ENCODE assay signal across 27 cellular contexts in the genomic region with DNA sequence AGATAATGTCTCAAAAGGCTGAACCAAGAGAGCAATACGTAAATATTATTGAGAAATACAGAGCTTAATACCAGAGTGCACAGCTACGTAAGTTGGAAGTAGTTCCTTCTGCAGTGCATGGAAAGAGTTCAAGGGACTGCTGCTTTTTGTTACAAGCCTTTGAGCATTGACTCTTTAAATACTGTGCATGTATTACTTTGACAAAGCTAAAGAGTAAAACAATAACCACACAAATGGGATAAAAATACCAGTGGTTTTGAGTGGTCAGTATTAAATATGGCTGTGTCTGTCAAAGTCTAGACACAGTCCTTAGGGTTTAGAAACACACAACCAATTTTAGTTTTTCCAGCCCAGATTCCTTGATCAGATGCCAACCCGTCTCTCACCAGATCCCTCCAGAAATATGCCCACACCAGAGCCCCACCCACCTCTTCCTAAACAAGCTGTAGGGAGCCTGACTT.
A peak's percentile ranks its signal among the peaks of the same experiment; 100 is the strongest.
DNase-seq lines count a peak whose midpoint lies in the region; ATAC-seq, FAIRE-seq and TF ChIP-seq lines count a peak whose summit lies in the region.
"Had no signal": no experiment of that assay in that cellular context is flagged by ENCODE, and none has a peak within 500 bp of the region (broad histone marks: within the 10 kb centered on the region; RNA-seq: fewer than 3 reads in every experiment).

No MANE protein-coding gene starts in this region.

- no peak for TF ChIP-seq EP300 in K562 (IDR thresholded peaks at IDR 0.05; ENCODE audit: low read length)

- peaks cover 2 to 5% of the 10 kb centered on the region in 2 donors for H3K9me3 Mint-ChIP-seq in activated T-cell treated with anti-CD3 and anti-CD28 coated beads, Interleukin-2, amount 50 U/mL, for 72 hours
- H3K9me3 Mint-ChIP-seq: activated naive CD8-positive, alpha-beta T cell treated with anti-CD3 and anti-CD28 coated beads, Interleukin-2, amount 50 U/mL, for 24 hours had no signal

- no peak overlapping the region for H3K4me3 Mint-ChIP-seq in activated T-cell treated with anti-CD3 and anti-CD28 coated beads, Interleukin-2, amount 50 U/mL, for 72 hours
- H3K4me3 Mint-ChIP-seq: activated naive CD8-positive, alpha-beta T cell treated with anti-CD3 and anti-CD28 coated beads, Interleukin-2, amount 50 U/mL, for 24 hours had no signal

- ATAC-seq in right cardiac atrium (peak; percentile 36 to 48), K562 (no peak), HG03520 (IDR thresholded peaks at IDR 0.05; ENCODE audit: unreplicated experiment) (no peak)
- no peak for ATAC-seq in activated T-cell treated with anti-CD3 and anti-CD28 coated beads, Interleukin-2, amount 50 U/mL, for 72 hours (replicated peaks in 1 of 2)
- ATAC-seq: activated naive CD8-positive, alpha-beta T cell treated with anti-CD3 and anti-CD28 coated beads, Interleukin-2, amount 50 U/mL, for 24 hours; gastrocnemius medialis; upper lobe of right lung had no signal

- TF ChIP-seq POLR2A in K562 (conservative IDR thresholded peaks at IDR 0.05) = no peak

- POLR2A ChIA-PET in K562 (lab: Yijun Ruan, JAX) = interaction anchor here (0.6 to 1.9 kb wide), 5 partner anchors 9 to 687 kb away, joined by 3 to 6 read pairs (median 3); a partner anchor contains a TSS

- no peaks in the 10 kb centered on the region for H3K27me3 ChIP-seq in right cardiac atrium (ENCODE audit: control insufficient read depth, insufficient read depth)
- H3K27me3 ChIP-seq in K562 (ENCODE audit: control insufficient read depth in 2 of 2, insufficient read depth in 2 of 2, low read length in 2 of 2) = no peaks in the 10 kb centered on the region
- H3K27me3 ChIP-seq in osteoblast (ENCODE audit: insufficient read depth, low read length) = no peaks in the 10 kb centered on the region
- H3K27me3 ChIP-seq: cardiac muscle cell, gastrocnemius medialis, neutrophil, stomach, upper lobe of right lung had no signal

- no peak for TF ChIP-seq RAD21 in K562 (CRISPR knock-in tag; conservative IDR thresholded peaks at IDR 0.05 in 1 of 2, IDR thresholded peaks at IDR 0.05 in 1 of 2)

- no peak for DNase-seq in right cardiac atrium
- DNase-seq in cardiac septum (ENCODE audit: low spot score) = no peak
- no peak for DNase-seq in K562 (ENCODE audit: extremely low read depth in 1 of 4, low spot score in 3 of 4)
- DNase-seq in osteoblast (ENCODE audit: insufficient read length, low spot score, missing footprints) = no peak
- DNase-seq in activated T-cell treated with anti-CD3 and anti-CD28 coated beads, Interleukin-2, amount 50 U/mL, for 72 hours = no peak
- DNase-seq in NCI-H1105 (lab: John Stamatoyannopoulos, UW) = no peak
- DNase-seq in stimulated activated CD4-positive, alpha-beta T cell treated with anti-CD3 and anti-CD28 coated beads, Interleukin-1b, Interleukin-23, amount 100 ng/mL, for 48 hours = no peak
- DNase-seq: activated CD4-positive, alpha-beta T cell treated with anti-CD3 and anti-CD28 coated beads, Interleukin-2, amount 50 U/mL, for 1 hour; activated CD8-positive, alpha-beta memory T cell treated with anti-CD3 and anti-CD28 coated beads, Interleukin-2, amount 50 U/mL, for 4 hours; activated naive CD8-positive, alpha-beta T cell treated with anti-CD3 and anti-CD28 coated beads, Interleukin-2, amount 50 U/mL, for 24 hours; C1 segment of cervical spinal cord; Calu3; dermis blood vessel endothelial cell; gastrocnemius medialis; islet precursor cell; NCI-H1417; NCI-H2107; NCI-H510A treated with DMSO at 0.1 percent for 48 hours; stomach; upper lobe of right lung had no signal

- in situ Hi-C loops in K562 (cut with MboI) = no loop called here

- H3K9me3 ChIP-seq in right cardiac atrium (ENCODE audit: control insufficient read depth, low read length) (no peaks in the 10 kb centered on the region), K562 (replicated peaks; ENCODE audit: control insufficient read depth, insufficient read depth, low read depth, low read length) (0 out of 2 replicates have a peak, but pooled peaks cover 2% of the 10 kb centered on the region), osteoblast (ENCODE audit: low read depth, low read length) (no peaks in the 10 kb centered on the region)
- H3K9me3 ChIP-seq: gastrocnemius medialis, neutrophil, stomach, upper lobe of right lung had no signal

- H3K9ac ChIP-seq in K562 (ENCODE audit: insufficient read depth in 1 of 2, low read depth in 2 of 2, low read length in 2 of 2) = no peak overlapping the region

- no peak overlapping the region for H3K27ac ChIP-seq in right cardiac atrium (ENCODE audit: low read length)
- no peak overlapping the region for H3K27ac ChIP-seq in K562 (ENCODE audit: extremely low read depth, low read depth, low read length)
- H3K27ac ChIP-seq in osteoblast (ENCODE audit: low read depth, low read length) = peak overlapping the region; percentile 40
- H3K27ac ChIP-seq: cardiac muscle cell, gastrocnemius medialis, neutrophil, upper lobe of right lung had no signal

- peaks cover 1 to 3% of the 10 kb centered on the region in 2 donors for H3K36me3 Mint-ChIP-seq in activated T-cell treated with anti-CD3 and anti-CD28 coated beads, Interleukin-2, amount 50 U/mL, for 72 hours (ENCODE audit: insufficient read depth in 2 of 2)

- H3K36me3 ChIP-seq in K562 (ENCODE audit: control insufficient read depth, insufficient read depth, low read length) = no peaks in the 10 kb centered on the region
- no peaks in the 10 kb centered on the region for H3K36me3 ChIP-seq in osteoblast (ENCODE audit: insufficient read depth, low read length)
- H3K36me3 ChIP-seq: cardiac muscle cell, gastrocnemius medialis, neutrophil, stomach, upper lobe of right lung had no signal

- H2AFZ ChIP-seq in K562 (ENCODE audit: low read depth, low read length) = 0 out of 2 replicates have a peak overlapping the region, but pooled peaks have one; percentile 43
- peak overlapping the region; percentile 36 for H2AFZ ChIP-seq in osteoblast (ENCODE audit: low read length)

- H3K79me2 ChIP-seq in K562 (ENCODE audit: control insufficient read depth, insufficient read depth, low read length) (no peaks in the 10 kb centered on the region), osteoblast (ENCODE audit: insufficient read depth, low read length) (no peaks in the 10 kb centered on the region)

- CTCF ChIA-PET in K562 (lab: Yijun Ruan, JAX; ENCODE audit: low intra/inter-chr PET ratio) = no interaction called here

- BruUV-seq in K562 (replicated peaks; lab: Mats Ljungman, UMichigan) = no TSS peak

- H3K27me3 Mint-ChIP-seq in activated T-cell treated with anti-CD3 and anti-CD28 coated beads, Interleukin-2, amount 50 U/mL, for 72 hours (ENCODE audit: low read depth) = peaks cover 12% of the 10 kb centered on the region
- H3K27me3 Mint-ChIP-seq: activated naive CD8-positive, alpha-beta T cell treated with anti-CD3 and anti-CD28 coated beads, Interleukin-2, amount 50 U/mL, for 24 hours had no signal

- intact Hi-C loops in right cardiac atrium (cut with DNase I) (no loop called here), cardiac septum (cut with DNase I) (no loop called here), K562 (cut with micrococcal nuclease) (no loop called here)

- no peaks in the 10 kb centered on the region for H3K9me1 ChIP-seq in K562 (ENCODE audit: control insufficient read depth, insufficient read depth, low read length)

- no peak overlapping the region for H3K4me3 ChIP-seq in right cardiac atrium (ENCODE audit: low read length)
- H3K4me3 ChIP-seq in K562 = no peak overlapping the region
- H3K4me3 ChIP-seq in osteoblast (ENCODE audit: insufficient read depth, low read length) = no peak overlapping the region
- H3K4me3 ChIP-seq: cardiac muscle cell, gastrocnemius medialis, lung, stomach, upper lobe of right lung had no signal

- H3K4me1 ChIP-seq in right cardiac atrium (ENCODE audit: control insufficient read depth, insufficient read depth, low read length) (no peaks in the 10 kb centered on the region), K562 (replicated peaks in 1 of 2; ENCODE audit: control insufficient read depth in 2 of 2, insufficient read depth in 2 of 2, low read length in 2 of 2) (peaks cover 0 to 33% of the 10 kb centered on the region in 2 experiments; a peak in 3 of 5 replicates), osteoblast (ENCODE audit: insufficient read depth, low read length) (peaks cover 39% of the 10 kb centered on the region)
- H3K4me1 ChIP-seq: gastrocnemius medialis, upper lobe of right lung had no signal

- H4K20me1 ChIP-seq in K562 (replicated peaks; ENCODE audit: control insufficient read depth, insufficient read depth, low read length) (no peaks in the 10 kb centered on the region), osteoblast (ENCODE audit: insufficient read depth, low read length) (no peaks in the 10 kb centered on the region)

- H3K4me2 ChIP-seq in K562 (ENCODE audit: insufficient read depth, low read length) (no peak overlapping the region), osteoblast (ENCODE audit: insufficient read depth, low read length) (no peak overlapping the region)

- TF ChIP-seq CTCF in K562 (IDR thresholded peaks at IDR 0.05 in 2 of 3, conservative IDR thresholded peaks at IDR 0.05 in 1 of 3; ENCODE audit: insufficient read depth in 2 of 3, low read depth in 1 of 3, low read length in 3 of 3) (no peak), osteoblast (IDR thresholded peaks at IDR 0.05; ENCODE audit: extremely low read depth, low read depth, low read length) (no peak)

- no peaks in the 10 kb centered on the region for H3K4me1 Mint-ChIP-seq in activated T-cell treated with anti-CD3 and anti-CD28 coated beads, Interleukin-2, amount 50 U/mL, for 72 hours (ENCODE audit: low read depth)
- H3K4me1 Mint-ChIP-seq: activated naive CD8-positive, alpha-beta T cell treated with anti-CD3 and anti-CD28 coated beads, Interleukin-2, amount 50 U/mL, for 24 hours had no signal

- no peak overlapping the region for H3K27ac Mint-ChIP-seq in activated T-cell treated with anti-CD3 and anti-CD28 coated beads, Interleukin-2, amount 50 U/mL, for 72 hours
- H3K27ac Mint-ChIP-seq: activated naive CD8-positive, alpha-beta T cell treated with anti-CD3 and anti-CD28 coated beads, Interleukin-2, amount 50 U/mL, for 24 hours had no signal

- 56% methylated on average over 3 of the region's 3 CpGs for WGBS in right cardiac atrium
- 67% methylated on average over 3 of the region's 3 CpGs for WGBS in K562 (ENCODE audit: insufficient coverage, low coverage, missing lambda C conversion rate)

- FAIRE-seq in K562 (lab: Jason Lieb, UNC) = no peak
- FAIRE-seq: A204.1, endothelial cell of umbilical vein, RCC 7860 had no signal

TF ChIP-seq in K562, 482 proteins besides CTCF, POLR2A, EP300 and RAD21 (continues in another document):
- TF ChIP-seq OTX1 (CRISPR knock-in tag; IDR thresholded peaks at IDR 0.05) = no peak

Comparison
In these comparisons a context has a peak if more than half of its experiments do, and no peak if none do; other contexts are left out.
1. ATAC-seq: peak in right cardiac atrium (2 of 2); none in K562 (single experiment), activated T-cell treated with anti-CD3 and anti-CD28 coated beads, Interleukin-2, amount 50 U/mL, for 72 hours (0 of 2) and HG03520 (single experiment).